Comparison of ENCODE assay signal across 1 cellular context in the genomic region with DNA sequence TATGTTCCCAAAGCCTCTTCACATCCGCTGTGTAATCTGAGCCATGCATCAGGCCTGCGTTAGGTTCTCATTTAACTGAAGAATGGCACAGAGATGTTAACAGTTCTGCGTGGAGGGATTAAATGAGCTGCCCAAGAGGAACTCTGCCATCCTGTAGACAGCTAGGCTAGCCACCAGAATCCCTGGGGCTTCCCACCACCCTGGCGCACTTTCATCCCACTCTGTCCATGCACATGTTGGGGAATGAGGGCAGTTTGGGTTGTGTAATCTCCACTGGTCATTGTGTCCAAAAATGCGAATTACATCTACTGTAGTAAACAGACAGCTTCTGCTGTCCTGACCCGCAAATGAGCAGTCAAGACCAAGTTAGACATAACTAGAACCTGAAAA.
TF ChIP-seq lines count a peak whose summit lies in the region.

No MANE protein-coding gene starts in this region.

TF ChIP-seq in GM23338, 12 proteins besides CTCF, POLR2A, EP300 and RAD21 (continued from another document):
- TF ChIP-seq, protein P1, sequence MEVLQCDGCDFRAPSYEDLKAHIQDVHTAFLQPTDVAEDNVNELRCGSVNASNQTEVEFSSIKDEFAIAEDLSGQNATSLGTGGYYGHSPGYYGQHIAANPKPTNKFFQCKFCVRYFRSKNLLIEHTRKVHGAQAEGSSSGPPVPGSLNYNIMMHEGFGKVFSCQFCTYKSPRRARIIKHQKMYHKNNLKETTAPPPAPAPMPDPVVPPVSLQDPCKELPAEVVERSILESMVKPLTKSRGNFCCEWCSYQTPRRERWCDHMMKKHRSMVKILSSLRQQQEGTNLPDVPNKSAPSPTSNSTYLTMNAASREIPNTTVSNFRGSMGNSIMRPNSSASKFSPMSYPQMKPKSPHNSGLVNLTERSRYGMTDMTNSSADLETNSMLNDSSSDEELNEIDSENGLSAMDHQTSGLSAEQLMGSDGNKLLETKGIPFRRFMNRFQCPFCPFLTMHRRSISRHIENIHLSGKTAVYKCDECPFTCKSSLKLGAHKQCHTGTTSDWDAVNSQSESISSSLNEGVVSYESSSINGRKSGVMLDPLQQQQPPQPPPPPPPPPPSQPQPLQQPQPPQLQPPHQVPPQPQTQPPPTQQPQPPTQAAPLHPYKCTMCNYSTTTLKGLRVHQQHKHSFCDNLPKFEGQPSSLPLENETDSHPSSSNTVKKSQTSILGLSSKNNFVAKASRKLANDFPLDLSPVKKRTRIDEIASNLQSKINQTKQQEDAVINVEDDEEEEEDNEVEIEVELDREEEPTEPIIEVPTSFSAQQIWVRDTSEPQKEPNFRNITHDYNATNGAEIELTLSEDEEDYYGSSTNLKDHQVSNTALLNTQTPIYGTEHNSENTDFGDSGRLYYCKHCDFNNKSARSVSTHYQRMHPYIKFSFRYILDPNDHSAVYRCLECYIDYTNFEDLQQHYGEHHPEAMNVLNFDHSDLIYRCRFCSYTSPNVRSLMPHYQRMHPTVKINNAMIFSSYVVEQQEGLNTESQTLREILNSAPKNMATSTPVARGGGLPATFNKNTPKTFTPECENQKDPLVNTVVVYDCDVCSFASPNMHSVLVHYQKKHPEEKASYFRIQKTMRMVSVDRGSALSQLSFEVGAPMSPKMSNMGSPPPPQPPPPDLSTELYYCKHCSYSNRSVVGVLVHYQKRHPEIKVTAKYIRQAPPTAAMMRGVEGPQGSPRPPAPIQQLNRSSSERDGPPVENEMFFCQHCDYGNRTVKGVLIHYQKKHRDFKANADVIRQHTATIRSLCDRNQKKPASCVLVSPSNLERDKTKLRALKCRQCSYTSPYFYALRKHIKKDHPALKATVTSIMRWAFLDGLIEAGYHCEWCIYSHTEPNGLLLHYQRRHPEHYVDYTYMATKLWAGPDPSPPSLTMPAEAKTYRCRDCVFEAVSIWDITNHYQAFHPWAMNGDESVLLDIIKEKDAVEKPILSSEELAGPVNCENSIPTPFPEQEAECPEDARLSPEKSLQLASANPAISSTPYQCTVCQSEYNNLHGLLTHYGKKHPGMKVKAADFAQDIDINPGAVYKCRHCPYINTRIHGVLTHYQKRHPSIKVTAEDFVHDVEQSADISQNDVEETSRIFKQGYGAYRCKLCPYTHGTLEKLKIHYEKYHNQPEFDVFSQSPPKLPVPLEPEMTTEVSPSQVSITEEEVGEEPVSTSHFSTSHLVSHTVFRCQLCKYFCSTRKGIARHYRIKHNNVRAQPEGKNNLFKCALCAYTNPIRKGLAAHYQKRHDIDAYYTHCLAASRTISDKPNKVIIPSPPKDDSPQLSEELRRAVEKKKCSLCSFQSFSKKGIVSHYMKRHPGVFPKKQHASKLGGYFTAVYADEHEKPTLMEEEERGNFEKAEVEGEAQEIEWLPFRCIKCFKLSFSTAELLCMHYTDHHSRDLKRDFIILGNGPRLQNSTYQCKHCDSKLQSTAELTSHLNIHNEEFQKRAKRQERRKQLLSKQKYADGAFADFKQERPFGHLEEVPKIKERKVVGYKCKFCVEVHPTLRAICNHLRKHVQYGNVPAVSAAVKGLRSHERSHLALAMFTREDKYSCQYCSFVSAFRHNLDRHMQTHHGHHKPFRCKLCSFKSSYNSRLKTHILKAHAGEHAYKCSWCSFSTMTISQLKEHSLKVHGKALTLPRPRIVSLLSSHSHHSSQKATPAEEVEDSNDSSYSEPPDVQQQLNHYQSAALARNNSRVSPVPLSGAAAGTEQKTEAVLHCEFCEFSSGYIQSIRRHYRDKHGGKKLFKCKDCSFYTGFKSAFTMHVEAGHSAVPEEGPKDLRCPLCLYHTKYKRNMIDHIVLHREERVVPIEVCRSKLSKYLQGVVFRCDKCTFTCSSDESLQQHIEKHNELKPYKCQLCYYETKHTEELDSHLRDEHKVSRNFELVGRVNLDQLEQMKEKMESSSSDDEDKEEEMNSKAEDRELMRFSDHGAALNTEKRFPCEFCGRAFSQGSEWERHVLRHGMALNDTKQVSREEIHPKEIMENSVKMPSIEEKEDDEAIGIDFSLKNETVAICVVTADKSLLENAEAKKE (CRISPR knock-in tag; IDR thresholded peaks at IDR 0.05) = no peak
- TF ChIP-seq, protein P2, sequence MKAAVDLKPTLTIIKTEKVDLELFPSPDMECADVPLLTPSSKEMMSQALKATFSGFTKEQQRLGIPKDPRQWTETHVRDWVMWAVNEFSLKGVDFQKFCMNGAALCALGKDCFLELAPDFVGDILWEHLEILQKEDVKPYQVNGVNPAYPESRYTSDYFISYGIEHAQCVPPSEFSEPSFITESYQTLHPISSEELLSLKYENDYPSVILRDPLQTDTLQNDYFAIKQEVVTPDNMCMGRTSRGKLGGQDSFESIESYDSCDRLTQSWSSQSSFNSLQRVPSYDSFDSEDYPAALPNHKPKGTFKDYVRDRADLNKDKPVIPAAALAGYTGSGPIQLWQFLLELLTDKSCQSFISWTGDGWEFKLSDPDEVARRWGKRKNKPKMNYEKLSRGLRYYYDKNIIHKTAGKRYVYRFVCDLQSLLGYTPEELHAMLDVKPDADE (IDR thresholded peaks at IDR 0.05) = no peak
- TF ChIP-seq JUNB (IDR thresholded peaks at IDR 0.05; ENCODE audit: unreplicated experiment) (no peak), EZH2phosphoT487 (IDR thresholded peaks at IDR 0.05; ENCODE audit: unreplicated experiment) (no peak), CREB1 (CRISPR knock-in tag; IDR thresholded peaks at IDR 0.05; ENCODE audit: low read depth) (no peak), EZH2 (IDR thresholded peaks at IDR 0.05; ENCODE audit: low read depth, unreplicated experiment) (no peak), ZNF331 (CRISPR knock-in tag; IDR thresholded peaks at IDR 0.05; ENCODE audit: low read depth) (no peak)
- TF ChIP-seq, protein P3, sequence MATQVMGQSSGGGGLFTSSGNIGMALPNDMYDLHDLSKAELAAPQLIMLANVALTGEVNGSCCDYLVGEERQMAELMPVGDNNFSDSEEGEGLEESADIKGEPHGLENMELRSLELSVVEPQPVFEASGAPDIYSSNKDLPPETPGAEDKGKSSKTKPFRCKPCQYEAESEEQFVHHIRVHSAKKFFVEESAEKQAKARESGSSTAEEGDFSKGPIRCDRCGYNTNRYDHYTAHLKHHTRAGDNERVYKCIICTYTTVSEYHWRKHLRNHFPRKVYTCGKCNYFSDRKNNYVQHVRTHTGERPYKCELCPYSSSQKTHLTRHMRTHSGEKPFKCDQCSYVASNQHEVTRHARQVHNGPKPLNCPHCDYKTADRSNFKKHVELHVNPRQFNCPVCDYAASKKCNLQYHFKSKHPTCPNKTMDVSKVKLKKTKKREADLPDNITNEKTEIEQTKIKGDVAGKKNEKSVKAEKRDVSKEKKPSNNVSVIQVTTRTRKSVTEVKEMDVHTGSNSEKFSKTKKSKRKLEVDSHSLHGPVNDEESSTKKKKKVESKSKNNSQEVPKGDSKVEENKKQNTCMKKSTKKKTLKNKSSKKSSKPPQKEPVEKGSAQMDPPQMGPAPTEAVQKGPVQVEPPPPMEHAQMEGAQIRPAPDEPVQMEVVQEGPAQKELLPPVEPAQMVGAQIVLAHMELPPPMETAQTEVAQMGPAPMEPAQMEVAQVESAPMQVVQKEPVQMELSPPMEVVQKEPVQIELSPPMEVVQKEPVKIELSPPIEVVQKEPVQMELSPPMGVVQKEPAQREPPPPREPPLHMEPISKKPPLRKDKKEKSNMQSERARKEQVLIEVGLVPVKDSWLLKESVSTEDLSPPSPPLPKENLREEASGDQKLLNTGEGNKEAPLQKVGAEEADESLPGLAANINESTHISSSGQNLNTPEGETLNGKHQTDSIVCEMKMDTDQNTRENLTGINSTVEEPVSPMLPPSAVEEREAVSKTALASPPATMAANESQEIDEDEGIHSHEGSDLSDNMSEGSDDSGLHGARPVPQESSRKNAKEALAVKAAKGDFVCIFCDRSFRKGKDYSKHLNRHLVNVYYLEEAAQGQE (IDR thresholded peaks at IDR 0.05; ENCODE audit: unreplicated experiment) = no peak
